Comparison of ENCODE assay signal across 17 cellular contexts in the genomic region with DNA sequence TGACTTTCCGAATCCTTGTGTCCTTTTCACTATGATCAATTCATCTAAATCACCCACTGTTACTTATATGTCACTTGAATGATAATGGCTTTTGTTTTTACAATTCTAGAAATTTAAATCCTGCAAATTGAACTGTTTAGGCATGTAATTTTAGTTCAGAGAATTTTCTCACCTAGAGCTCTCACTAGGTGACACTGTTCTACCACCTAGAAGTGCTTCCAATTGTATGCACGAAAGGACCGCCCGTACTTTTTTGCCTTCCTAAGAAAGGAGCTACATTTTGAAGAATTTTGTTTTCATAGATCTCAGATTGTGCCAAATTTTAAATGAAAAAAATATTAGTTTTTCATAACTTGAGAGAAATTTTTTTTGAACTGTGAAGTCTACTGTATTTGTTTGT.
A peak's percentile ranks its signal among the peaks of the same experiment; 100 is the strongest.
DNase-seq lines count a peak whose midpoint lies in the region; ATAC-seq and TF ChIP-seq lines count a peak whose summit lies in the region.
"Had no signal": no experiment of that assay in that cellular context is flagged by ENCODE, and none has a peak within 500 bp of the region (broad histone marks: within the 10 kb centered on the region; RNA-seq: fewer than 3 reads in every experiment).

No MANE protein-coding gene starts in this region.

- no peak overlapping the region for H3K4me2 ChIP-seq in GM23338

- H3F3A ChIP-seq in GM23338 (replicated peaks; ENCODE audit: low read depth): no peaks in the 10 kb centered on the region

- H3K9me2 ChIP-seq in GM23338 (ENCODE audit: insufficient read depth): no peaks in the 10 kb centered on the region

- H3K36me3 ChIP-seq in GM23338 (ENCODE audit: insufficient read depth): no peaks in the 10 kb centered on the region

- peaks cover 3% of the 10 kb centered on the region for H3K27me3 Mint-ChIP-seq in GM23338 (ENCODE audit: insufficient read depth, low read depth, poor library complexity)

- H3K79me2 ChIP-seq in GM23338 (replicated peaks; ENCODE audit: insufficient read depth): no peaks in the 10 kb centered on the region

- H3K36me3 Mint-ChIP-seq in GM23338 (ENCODE audit: low read depth): no peaks in the 10 kb centered on the region
- H3K36me3 Mint-ChIP-seq: IgD-negative memory B cell had no signal

- TF ChIP-seq CTCF in GM23338 (conservative IDR thresholded peaks at IDR 0.05; ENCODE audit: low read depth in 2 of 2) (peak; percentile 70 to 74), VCaP (conservative IDR thresholded peaks at IDR 0.05) (peak; percentile 66)

- no peak overlapping the region for H3K4me3 Mint-ChIP-seq in GM23338
- H3K4me3 Mint-ChIP-seq: IgD-negative memory B cell, nephron progenitor cell had no signal

- no peaks in the 10 kb centered on the region for H3K4me1 ChIP-seq in GM23338 (ENCODE audit: insufficient read depth)

- H3K9me3 Mint-ChIP-seq in GM23338: no peaks in the 10 kb centered on the region
- H3K9me3 Mint-ChIP-seq: nephron progenitor cell had no signal

- peaks cover 2% of the 10 kb centered on the region; the same call in 1 of the 3 replicates for H3K4me1 Mint-ChIP-seq in GM23338
- H3K4me1 Mint-ChIP-seq: IgD-negative memory B cell, nephron progenitor cell had no signal

- H2AFZ ChIP-seq in GM23338: no peak overlapping the region

- H3K27ac ChIP-seq in GM23338 (ENCODE audit: low read depth) (no peak overlapping the region), VCaP (no peak overlapping the region)

- no peaks in the 10 kb centered on the region for H3K27me3 ChIP-seq in GM23338 (ENCODE audit: insufficient read depth)

- H3K27ac Mint-ChIP-seq in GM23338: no peak overlapping the region
- H3K27ac Mint-ChIP-seq: IgD-negative memory B cell, nephron progenitor cell had no signal

- DNase-seq in Ammon's horn (ENCODE audit: low spot score): peak; percentile 6
- peak; percentile 60 for DNase-seq in GM23338 (ENCODE audit: low spot score)
- peak; percentile 44 for DNase-seq in iPS-NIHi7 (ENCODE audit: extremely low spot score)
- no peak for DNase-seq in NCI-H510A treated with DMSO at 0.1 percent for 48 hours (lab: John Stamatoyannopoulos, UW)
- DNase-seq: activated CD4-positive, alpha-beta T cell treated with anti-CD3 and anti-CD28 coated beads for 1 hour; activated T-cell treated with anti-CD3 and anti-CD28 coated beads, Interleukin-2, amount 50 U/mL, for 48 hours; anterior cingulate cortex; GOT3; kidney glomerular epithelial cell; NCI-H2171 treated with DMSO at 0.1 percent for 48 hours; nephron progenitor cell; stimulated activated CD4-positive, alpha-beta T cell treated with anti-CD3 and anti-CD28 coated beads, Interleukin-15, amount 100 ng/mL, for 24 hours had no signal

- H3K4me3 ChIP-seq in GM23338: no peak overlapping the region

- peak; percentile 75 for ATAC-seq in GM23338
- no peak for ATAC-seq in HG03457 (IDR thresholded peaks at IDR 0.05; ENCODE audit: unreplicated experiment)
- ATAC-seq in HG02610 (IDR thresholded peaks at IDR 0.05; ENCODE audit: unreplicated experiment): no peak
- ATAC-seq in HG03097 (IDR thresholded peaks at IDR 0.05; ENCODE audit: low FRiP score, unreplicated experiment): no peak

- H4K20me1 ChIP-seq in GM23338 (replicated peaks; ENCODE audit: insufficient read depth): no peaks in the 10 kb centered on the region

TF ChIP-seq in GM23338, 12 proteins besides CTCF, POLR2A, EP300 and RAD21:
- TF ChIP-seq ZNF114 (CRISPR knock-in tag; IDR thresholded peaks at IDR 0.05): no peak
- no peak for TF ChIP-seq NANOG (IDR thresholded peaks at IDR 0.05; ENCODE audit: borderline replicate concordance)
TF ChIP-seq in GM23338: peak in this region for 0.
